19 cellular contexts compared by ENCODE assay signal in genomic region chr5:179253730-179254129, GRCh38.
DNase-seq lines count a peak whose midpoint lies in the region; ATAC-seq, FAIRE-seq and TF ChIP-seq lines count a peak whose summit lies in the region.
"Had no signal": no experiment of that assay in that cellular context is flagged by ENCODE, and none has a peak within 500 bp of the region (broad histone marks: within the 10 kb centered on the region; RNA-seq: fewer than 3 reads in every experiment).

No MANE protein-coding gene starts in this region.

- H3K9me3 Mint-ChIP-seq in activated naive CD4-positive, alpha-beta T cell treated with anti-CD3 and anti-CD28 coated beads, Interleukin-2, amount 10 ng/mL, durations not matched to agents 7 days and 5 days: no peaks in the 10 kb centered on the region
- H3K9me3 Mint-ChIP-seq in activated naive CD4-positive, alpha-beta T cell treated with anti-CD3 and anti-CD28 coated beads for 36 hours: no peaks in the 10 kb centered on the region

- ATAC-seq in GM18505 (IDR thresholded peaks at IDR 0.05; ENCODE audit: unreplicated experiment) (no peak), GM19324 (IDR thresholded peaks at IDR 0.05; ENCODE audit: low FRiP score, unreplicated experiment) (no peak), GM19467 (IDR thresholded peaks at IDR 0.05; ENCODE audit: unreplicated experiment) (no peak)

- H3K36me3 ChIP-seq in H1 (ENCODE audit: control insufficient read depth in 2 of 4, insufficient read depth in 4 of 4, low read length in 3 of 4) (no peaks in the 10 kb centered on the region), osteoblast (ENCODE audit: insufficient read depth, low read length) (peaks cover 11% of the 10 kb centered on the region), uterus (no peaks in the 10 kb centered on the region)

- H2BK12ac ChIP-seq in H1 (ENCODE audit: low read depth, low read length): peak overlapping the region; percentile 39; the same call in 1 of the 2 replicates

- peak; percentile 8 for DNase-seq in activated naive CD4-positive, alpha-beta T cell treated with anti-CD3 and anti-CD28 coated beads, Interleukin-2, amount 10 ng/mL, durations not matched to agents 7 days and 5 days
- DNase-seq in activated naive CD4-positive, alpha-beta T cell treated with anti-CD3 and anti-CD28 coated beads for 36 hours: no peak
- DNase-seq in H1 (ENCODE audit: low read depth in 1 of 2, low spot score in 2 of 2) (no peak), osteoblast (ENCODE audit: insufficient read length, low spot score, missing footprints) (peak; percentile 75), uterus (peak; percentile 1 to 7)
- DNase-seq: DMS 273 treated with DMSO at 0.1 percent for 48 hours; KG1; NCI-H1092; NCI-H1694; NCI-H2107; NCI-H226; NCI-H526 treated with DMSO at 0.1 percent for 48 hours; NK-92 treated with Interleukin-12 subunit alpha and Interleukin-12 subunit beta, amount 100 ng/mL, for 24 hours; OCI-M1 had no signal

- no peak overlapping the region for H4K91ac ChIP-seq in H1 (replicated peaks; ENCODE audit: insufficient read length, low read length)

- no peak overlapping the region for H2BK5ac ChIP-seq in H1 (ENCODE audit: low read depth, low read length)

- no peak overlapping the region for H3K23ac ChIP-seq in H1 (ENCODE audit: insufficient read length)

- H3K79me2 ChIP-seq in H1 (ENCODE audit: control insufficient read depth in 1 of 2, insufficient read depth in 2 of 2, low read length in 2 of 2) (no peaks in the 10 kb centered on the region), osteoblast (ENCODE audit: insufficient read depth, low read length) (peaks cover 94% of the 10 kb centered on the region)

- no peak overlapping the region for H3K4me3 ChIP-seq in H1 (ENCODE audit: extremely low read depth in 1 of 4, insufficient read depth in 2 of 4, low read depth in 3 of 4, low read length in 4 of 4)
- no peak overlapping the region for H3K4me3 ChIP-seq in osteoblast (ENCODE audit: insufficient read depth, low read length)
- no peak overlapping the region for H3K4me3 ChIP-seq in uterus

- no peak overlapping the region for H3K14ac ChIP-seq in H1 (ENCODE audit: insufficient read length)

- no peak overlapping the region for H3K18ac ChIP-seq in H1 (ENCODE audit: extremely low read depth, low read length)

- H3K27me3 ChIP-seq in H1 (replicated peaks in 1 of 4; ENCODE audit: control insufficient read depth in 3 of 4, extremely low read depth in 1 of 4, insufficient read depth in 3 of 4, low read length in 3 of 4) (no peaks in the 10 kb centered on the region), osteoblast (ENCODE audit: insufficient read depth, low read length) (no peaks in the 10 kb centered on the region), uterus (no peaks in the 10 kb centered on the region)

- no peaks in the 10 kb centered on the region for H3K79me1 ChIP-seq in H1 (ENCODE audit: low read depth, low read length)

- no peak overlapping the region for H4K8ac ChIP-seq in H1 (ENCODE audit: extremely low read depth, insufficient read depth, low read length)

- no peak for TF ChIP-seq POLR2A in H1 (IDR thresholded peaks at IDR 0.05; ENCODE audit: control extremely low read depth in 1 of 2, low read depth in 2 of 2, low read length in 2 of 2)
- no peak for TF ChIP-seq POLR2A in uterus (IDR thresholded peaks at IDR 0.05)
- no peak for TF ChIP-seq POLR2A in GM18505 (IDR thresholded peaks at IDR 0.05; ENCODE audit: borderline replicate concordance, extremely low read depth, insufficient read depth, insufficient read length)

- H4K5ac ChIP-seq in H1 (ENCODE audit: insufficient read length, low read depth, low read length): no peak overlapping the region

- no peaks in the 10 kb centered on the region for H3K36me3 Mint-ChIP-seq in activated naive CD4-positive, alpha-beta T cell treated with anti-CD3 and anti-CD28 coated beads, Interleukin-2, amount 10 ng/mL, durations not matched to agents 7 days and 5 days
- no peaks in the 10 kb centered on the region for H3K36me3 Mint-ChIP-seq in activated naive CD4-positive, alpha-beta T cell treated with anti-CD3 and anti-CD28 coated beads for 36 hours (ENCODE audit: low read depth)

- no peak overlapping the region for H3K9ac ChIP-seq in H1 (replicated peaks in 1 of 4; ENCODE audit: extremely low read depth in 1 of 4, low read depth in 3 of 4, low read length in 3 of 4)

- H2AK5ac ChIP-seq in H1 (ENCODE audit: low read depth, low read length): no peak overlapping the region

- CTCF ChIA-PET in activated naive CD4-positive, alpha-beta T cell treated with anti-CD3 and anti-CD28 coated beads, Interleukin-2, amount 10 ng/mL, durations not matched to agents 7 days and 5 days (lab: Charles Lee): no interaction called here
- CTCF ChIA-PET in activated naive CD4-positive, alpha-beta T cell treated with anti-CD3 and anti-CD28 coated beads for 36 hours (lab: Charles Lee): no interaction called here
- CTCF ChIA-PET in H1 (lab: Charles Lee; ENCODE audit: partially characterized antibody): interaction anchor here (1.5 kb wide), 2 partner anchors 16 to 87 kb away, joined by 3 read pairs; no protein-coding TSS in a partner anchor

- no peak overlapping the region for H3K56ac ChIP-seq in H1 (replicated peaks; ENCODE audit: insufficient read length, low read depth, low read length)

- no peak overlapping the region for H3K27ac ChIP-seq in H1 (ENCODE audit: low read depth, low read length)
- no peak overlapping the region for H3K27ac ChIP-seq in osteoblast (ENCODE audit: low read depth, low read length)
- H3K27ac ChIP-seq in uterus: no peak overlapping the region

- no peak overlapping the region for H2BK20ac ChIP-seq in H1 (ENCODE audit: low read length)

- intact Hi-C loops in activated naive CD4-positive, alpha-beta T cell treated with anti-CD3 and anti-CD28 coated beads for 36 hours (cut with micrococcal nuclease): no loop called here
- intact Hi-C loops in uterus (cut with DNase I; ENCODE audit: low total_unique reads): no loop called here

- no peak overlapping the region for H3K27ac Mint-ChIP-seq in activated naive CD4-positive, alpha-beta T cell treated with anti-CD3 and anti-CD28 coated beads, Interleukin-2, amount 10 ng/mL, durations not matched to agents 7 days and 5 days
- H3K27ac Mint-ChIP-seq in activated naive CD4-positive, alpha-beta T cell treated with anti-CD3 and anti-CD28 coated beads for 36 hours: no peak overlapping the region

- H3K4me3 Mint-ChIP-seq in activated naive CD4-positive, alpha-beta T cell treated with anti-CD3 and anti-CD28 coated beads, Interleukin-2, amount 10 ng/mL, durations not matched to agents 7 days and 5 days: no peak overlapping the region
- no peak overlapping the region for H3K4me3 Mint-ChIP-seq in activated naive CD4-positive, alpha-beta T cell treated with anti-CD3 and anti-CD28 coated beads for 36 hours

- POLR2A ChIA-PET in H1 (lab: Charles Lee; ENCODE audit: partially characterized antibody): interaction anchor here (0.6 kb wide), 1 partner anchor 684 kb away, joined by 3 read pairs; no protein-coding TSS in a partner anchor

- H3K23me2 ChIP-seq in H1 (ENCODE audit: low read depth, low read length): peaks cover 4% of the 10 kb centered on the region; the same call in 1 of the 2 replicates

- H3K4me1 ChIP-seq in H1 (replicated peaks in 1 of 4; ENCODE audit: control insufficient read depth in 3 of 4, insufficient read depth in 4 of 4, low read length in 3 of 4) (no peaks in the 10 kb centered on the region), osteoblast (ENCODE audit: insufficient read depth, low read length) (peaks cover 8% of the 10 kb centered on the region), uterus (no peaks in the 10 kb centered on the region)

- no peaks in the 10 kb centered on the region for H3K4me1 Mint-ChIP-seq in activated naive CD4-positive, alpha-beta T cell treated with anti-CD3 and anti-CD28 coated beads, Interleukin-2, amount 10 ng/mL, durations not matched to agents 7 days and 5 days
- H3K4me1 Mint-ChIP-seq in activated naive CD4-positive, alpha-beta T cell treated with anti-CD3 and anti-CD28 coated beads for 36 hours (ENCODE audit: low read depth): no peaks in the 10 kb centered on the region

- no peak for FAIRE-seq in H1 (lab: Jason Lieb, UNC)
- FAIRE-seq: A204.1, H54 had no signal

- no peak for TF ChIP-seq RAD21 in H1 (IDR thresholded peaks at IDR 0.05 in 1 of 2, conservative IDR thresholded peaks at IDR 0.05 in 1 of 2; ENCODE audit: low read depth in 2 of 2, low read length in 2 of 2)

- H4K20me1 ChIP-seq in H1 (replicated peaks in 1 of 2; ENCODE audit: control insufficient read depth in 1 of 2, insufficient read depth in 2 of 2, low read length in 2 of 2) (no peaks in the 10 kb centered on the region), osteoblast (ENCODE audit: insufficient read depth, low read length) (peaks cover 7% of the 10 kb centered on the region)

- no peak overlapping the region for H2BK120ac ChIP-seq in H1 (replicated peaks; ENCODE audit: low read depth, low read length)

- no peak for TF ChIP-seq EP300 in H1 (IDR thresholded peaks at IDR 0.05; ENCODE audit: borderline replicate concordance in 1 of 2, low read depth in 2 of 2, low read length in 2 of 2)

- no peaks in the 10 kb centered on the region for H3K9me3 ChIP-seq in H1 (ENCODE audit: insufficient read depth in 2 of 2, low read depth in 1 of 2, low read length in 1 of 2)
- no peaks in the 10 kb centered on the region for H3K9me3 ChIP-seq in osteoblast (ENCODE audit: low read depth, low read length)
- no peaks in the 10 kb centered on the region for H3K9me3 ChIP-seq in uterus

- H2AFZ ChIP-seq in H1 (ENCODE audit: low read length) (no peak overlapping the region), osteoblast (ENCODE audit: low read length) (no peak overlapping the region)

- TF ChIP-seq CTCF in H1 (IDR thresholded peaks at IDR 0.05; ENCODE audit: control extremely low read depth in 1 of 3, insufficient read depth in 1 of 3, low read depth in 1 of 3, low read length in 3 of 3): no peak
- no peak for TF ChIP-seq CTCF in osteoblast (IDR thresholded peaks at IDR 0.05; ENCODE audit: extremely low read depth, low read depth, low read length)
- no peak for TF ChIP-seq CTCF in uterus (IDR thresholded peaks at IDR 0.05)

- H3K4me2 ChIP-seq in H1 (ENCODE audit: insufficient read depth in 1 of 2, low read depth in 2 of 2, low read length in 2 of 2) (no peak overlapping the region), osteoblast (ENCODE audit: insufficient read depth, low read length) (no peak overlapping the region)

- H3K27me3 Mint-ChIP-seq in activated naive CD4-positive, alpha-beta T cell treated with anti-CD3 and anti-CD28 coated beads, Interleukin-2, amount 10 ng/mL, durations not matched to agents 7 days and 5 days: peaks cover 4% of the 10 kb centered on the region
- no peaks in the 10 kb centered on the region for H3K27me3 Mint-ChIP-seq in activated naive CD4-positive, alpha-beta T cell treated with anti-CD3 and anti-CD28 coated beads for 36 hours (ENCODE audit: low read depth)

- WGBS in H1 (ENCODE audit: extremely low coverage in 1 of 2, insufficient coverage in 1 of 2, insufficient read length in 1 of 2, insufficient replicate concordance in 2 of 2, low coverage in 1 of 2, low lambda C conversion rate in 2 of 2, missing lambda C conversion rate in 1 of 2), 2 experiments: 94% methylated on average over 5 of the region's 5 CpGs; no CpG with 5 or more reads in 1 of the 2 experiments

- no peak overlapping the region for H2BK15ac ChIP-seq in H1 (ENCODE audit: low read length)

- H3K4ac ChIP-seq in H1 (replicated peaks; ENCODE audit: insufficient read length, low read depth, low read length): no peak overlapping the region

TF ChIP-seq in H1, 55 proteins besides CTCF, POLR2A, EP300 and RAD21 (continues in another document):
- no peak for TF ChIP-seq SP1 (IDR thresholded peaks at IDR 0.05; ENCODE audit: low read depth, low read length)

Comparison
In these comparisons a context has a peak if more than half of its experiments do, and no peak if none do; other contexts are left out.
1. DNase-seq: peak in activated naive CD4-positive, alpha-beta T cell treated with anti-CD3 and anti-CD28 coated beads, Interleukin-2, amount 10 ng/mL, durations not matched to agents 7 days and 5 days (single experiment), osteoblast (single experiment) and uterus (2 of 2); none in activated naive CD4-positive, alpha-beta T cell treated with anti-CD3 and anti-CD28 coated beads for 36 hours (single experiment) and H1 (0 of 2).